In the genomic region with DNA sequence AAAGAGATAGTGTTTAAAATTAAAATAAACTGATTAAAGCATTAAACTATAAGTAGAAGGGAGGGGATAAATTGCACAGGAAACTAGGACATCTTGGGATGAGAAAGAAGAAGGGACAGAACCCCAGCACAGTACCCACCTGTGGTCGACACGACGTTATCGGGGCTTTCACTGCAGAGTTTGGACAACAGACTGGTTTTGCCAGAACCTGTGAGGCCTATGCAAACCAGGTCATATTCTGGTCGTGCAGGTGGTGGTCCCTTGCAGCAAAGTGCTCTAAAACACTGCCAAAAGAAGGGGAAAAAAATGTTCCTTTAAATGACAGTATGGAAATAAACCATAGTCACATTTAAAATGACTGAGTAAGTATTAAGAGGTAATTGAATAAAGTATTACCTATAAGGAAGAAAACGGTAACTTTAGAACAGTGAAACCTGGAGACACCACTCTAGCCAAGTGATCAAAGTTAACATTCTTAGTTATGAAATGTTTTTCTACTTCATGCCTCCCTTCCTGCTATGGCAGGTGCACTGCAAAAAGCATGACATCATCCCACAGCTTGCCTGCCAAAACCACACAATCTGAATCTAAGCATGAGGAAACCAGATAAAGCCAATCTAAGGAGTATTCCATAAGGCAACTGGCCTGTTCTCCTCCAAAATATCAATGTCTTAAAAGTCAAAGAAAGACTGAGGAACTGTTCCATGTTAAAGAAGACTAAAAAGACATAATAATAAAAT, we compare ENCODE assay signal across 12 cellular contexts.
DNase-seq lines count a peak whose midpoint lies in the region; ATAC-seq and TF ChIP-seq lines count a peak whose summit lies in the region.
"Had no signal": no experiment of that assay in that cellular context is flagged by ENCODE, and none has a peak within 500 bp of the region (broad histone marks: within the 10 kb centered on the region; RNA-seq: fewer than 3 reads in every experiment).

No MANE protein-coding gene starts in this region.

- peak overlapping the region; percentile 98 for H3K9ac ChIP-seq in OCI-LY1 (ENCODE audit: low read length)

- no peak overlapping the region for H2AFZ ChIP-seq in OCI-LY1 (ENCODE audit: low read length)

- H3K27me3 ChIP-seq in DOHH2 (ENCODE audit: control insufficient read depth, low read length) (no peaks in the 10 kb centered on the region), OCI-LY1 (ENCODE audit: insufficient read depth, low read length) (no peaks in the 10 kb centered on the region)

- no peaks in the 10 kb centered on the region for H3K79me2 ChIP-seq in DOHH2 (ENCODE audit: control insufficient read depth, low read length)
- H3K79me2 ChIP-seq in OCI-LY1 (ENCODE audit: insufficient read depth, low read length) = peaks cover 48% of the 10 kb centered on the region

- ATAC-seq in GM21529 (IDR thresholded peaks at IDR 0.05; ENCODE audit: unreplicated experiment) = peak; percentile 57
- ATAC-seq in HG02763 (IDR thresholded peaks at IDR 0.05; ENCODE audit: unreplicated experiment) = no peak
- no peak for ATAC-seq in HG02759 (IDR thresholded peaks at IDR 0.05; ENCODE audit: unreplicated experiment)
- ATAC-seq: T-helper 17 cell had no signal

- no peaks in the 10 kb centered on the region for H3F3A ChIP-seq in DOHH2 (ENCODE audit: control insufficient read depth, insufficient read depth)
- 0 out of 2 replicates have a peak, but pooled peaks cover 4% of the 10 kb centered on the region for H3F3A ChIP-seq in OCI-LY1 (ENCODE audit: insufficient read depth, low read length)

- H3K4me3 ChIP-seq in DOHH2 (ENCODE audit: low read length) = no peak overlapping the region
- peak overlapping the region; percentile 76 for H3K4me3 ChIP-seq in OCI-LY1 (ENCODE audit: low read depth, low read length, poor library complexity, severe bottlenecking)

- DNase-seq in germinal center (ENCODE audit: low spot score) = peak; percentile 14
- DNase-seq in NCI-H1436 (lab: John Stamatoyannopoulos, UW) = no peak
- no peak for DNase-seq in hepatic stellate cell (ENCODE audit: low spot score)
- DNase-seq: activated gamma-delta T cell, GDM1, NCI-H1048, T-helper 17 cell had no signal

- H3K4me2 ChIP-seq in DOHH2 (ENCODE audit: low read length) (peak overlapping the region; percentile 42), OCI-LY1 (ENCODE audit: low read length) (peak overlapping the region; percentile 98)

- no peaks in the 10 kb centered on the region for H3K9me3 ChIP-seq in DOHH2 (ENCODE audit: control insufficient read depth, insufficient read depth, low read length)
- H3K9me3 ChIP-seq in OCI-LY1 (ENCODE audit: low read length) = no peaks in the 10 kb centered on the region; the same call in 1 of the 2 replicates

- H4K20me1 ChIP-seq in DOHH2 (ENCODE audit: control insufficient read depth, insufficient read depth, low read depth, low read length) (no peaks in the 10 kb centered on the region), OCI-LY1 (ENCODE audit: insufficient read depth, low read length) (no peaks in the 10 kb centered on the region)

- peak overlapping the region; percentile 42 for H3K27ac ChIP-seq in DOHH2 (ENCODE audit: low read depth, low read length)
- H3K27ac ChIP-seq in OCI-LY1 (ENCODE audit: low read depth, low read length, poor library complexity, severe bottlenecking) = peak overlapping the region; percentile 96

- H3K9me2 ChIP-seq in DOHH2 (replicated peaks; ENCODE audit: control insufficient read depth, low read length) = no peaks in the 10 kb centered on the region
- no peaks in the 10 kb centered on the region for H3K9me2 ChIP-seq in OCI-LY1 (ENCODE audit: low read depth, low read length)

- TF ChIP-seq CTCF in DOHH2 (IDR thresholded peaks at IDR 0.05; ENCODE audit: low read depth, low read length, poor library complexity, severe bottlenecking) (no peak), OCI-LY1 (IDR thresholded peaks at IDR 0.05; ENCODE audit: low read length) (no peak)

- peaks cover 23% of the 10 kb centered on the region for H3K4me1 ChIP-seq in DOHH2 (ENCODE audit: control insufficient read depth, low read length)
- H3K4me1 ChIP-seq in OCI-LY1 (ENCODE audit: insufficient read depth, low read length, severe bottlenecking) = peaks cover 82% of the 10 kb centered on the region

- H3K36me3 ChIP-seq in DOHH2 (ENCODE audit: control insufficient read depth, low read length) = no peaks in the 10 kb centered on the region
- H3K36me3 ChIP-seq in OCI-LY1 (ENCODE audit: insufficient read depth, low read length) = peaks cover 36% of the 10 kb centered on the region
